Comparison of ENCODE assay signal across 13 cellular contexts in the genomic region with DNA sequence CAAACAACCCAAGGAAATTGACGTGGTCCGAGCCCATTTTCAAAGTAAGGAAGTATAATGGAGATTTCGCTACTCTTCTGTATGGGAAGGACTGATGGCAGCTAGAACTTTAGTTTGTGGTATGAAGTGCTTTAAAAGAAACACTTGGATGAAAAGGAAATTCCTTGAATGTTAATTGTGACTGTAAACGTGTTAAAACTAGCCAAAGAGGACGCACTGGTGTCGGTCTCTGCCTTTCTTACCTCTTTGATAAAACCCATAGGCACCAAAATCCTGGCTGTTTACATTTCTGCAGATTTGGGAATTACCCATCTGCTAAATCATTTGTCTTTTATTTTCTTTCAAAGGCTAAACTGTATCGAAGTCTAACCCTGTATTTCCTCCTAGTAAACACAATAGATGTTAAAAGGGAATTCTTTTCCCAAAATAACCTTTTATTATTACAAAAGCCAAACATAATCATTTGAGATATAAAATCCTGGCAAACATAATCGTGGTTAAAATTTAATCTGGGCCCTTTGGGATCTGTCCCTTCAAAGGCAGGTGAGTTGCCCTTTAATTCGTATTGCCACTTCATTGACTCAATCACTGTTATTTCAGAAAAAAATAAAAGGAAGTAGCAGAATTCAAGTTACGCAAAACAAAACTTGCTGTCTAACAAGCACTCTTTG. TPM values are rescaled to one million over a fixed set of nuclear protein-coding genes. Genes with fewer than 3 reads are reported as not detected.
DNase-seq lines count a peak whose midpoint lies in the region; ATAC-seq and TF ChIP-seq lines count a peak whose summit lies in the region.
"Had no signal": no experiment of that assay in that cellular context is flagged by ENCODE, and none has a peak within 500 bp of the region (broad histone marks: within the 10 kb centered on the region; RNA-seq: fewer than 3 reads in every experiment).

No MANE protein-coding gene starts in this region.

- no peak overlapping the region for H3K27ac ChIP-seq in heart left ventricle
- peak overlapping the region; percentile 16 for H3K27ac ChIP-seq in epithelial cell of prostate
- H3K27ac ChIP-seq in mesenchymal stem cell (ENCODE audit: low read length, poor library complexity, severe bottlenecking): peak overlapping the region; percentile 13
- H3K27ac ChIP-seq in upper lobe of left lung: no peak overlapping the region
- no peak overlapping the region for H3K27ac ChIP-seq in aorta (ENCODE audit: low read depth in 1 of 2, low read length in 2 of 2)
- H3K27ac ChIP-seq: SK-N-MC had no signal

- H4K8ac ChIP-seq in mesenchymal stem cell (ENCODE audit: low read length): no peak overlapping the region

- H3K18ac ChIP-seq in mesenchymal stem cell (ENCODE audit: low read depth in 1 of 2, low read length in 2 of 2): no peak overlapping the region

- peaks cover 10% of the 10 kb centered on the region for H3K79me1 ChIP-seq in mesenchymal stem cell (replicated peaks; ENCODE audit: low read length, poor library complexity, severe bottlenecking)

- H2BK15ac ChIP-seq in mesenchymal stem cell (ENCODE audit: low read depth, poor library complexity, severe bottlenecking): no peak overlapping the region

- DNase-seq in heart left ventricle: no peak
- DNase-seq in Right ventricle myocardium superior: no peak
- DNase-seq in epithelial cell of prostate (ENCODE audit: low read depth, low spot score): no peak
- DNase-seq in mesenchymal stem cell: no peak
- no peak for DNase-seq in upper lobe of left lung
- no peak for DNase-seq in aorta
- no peak for DNase-seq in GM03348 (ENCODE audit: low spot score)
- DNase-seq in NCI-H2171 (lab: John Stamatoyannopoulos, UW): no peak
- DNase-seq: activated naive CD4-positive, alpha-beta T cell treated with anti-CD3 and anti-CD28 coated beads, Interleukin-2, amount 50 U/mL, for 16 hours; DND-41; NCI-H2107 had no signal

- H3K4me3 ChIP-seq in heart left ventricle (peak overlapping the region in 9 of 12 donors; percentile 8 to 59 (median 38)), mesenchymal stem cell (ENCODE audit: insufficient read depth in 1 of 2, low read depth in 1 of 2, low read length in 2 of 2) (peak overlapping the region in 1 of 2 experiments; percentile 62), upper lobe of left lung (peak overlapping the region in 3 of 4 donors; percentile 37 to 47 (median 44)), aorta (ENCODE audit: low read length in 2 of 2) (no peak overlapping the region)
- H3K4me3 ChIP-seq: SK-N-MC had no signal

- TF ChIP-seq CTCF in heart left ventricle (IDR thresholded peaks at IDR 0.05) (no peak), upper lobe of left lung (IDR thresholded peaks at IDR 0.05) (no peak)

- H2BK5ac ChIP-seq in mesenchymal stem cell (ENCODE audit: low read depth, low read length, poor library complexity, severe bottlenecking): no peak overlapping the region

- H3K36me3 ChIP-seq in heart left ventricle: no peaks in the 10 kb centered on the region
- H3K36me3 ChIP-seq in mesenchymal stem cell (ENCODE audit: control insufficient read depth in 1 of 2, insufficient read depth in 2 of 2, low read depth in 1 of 2, low read length in 2 of 2): peaks cover 0 to 3% of the 10 kb centered on the region in 2 experiments
- H3K36me3 ChIP-seq in upper lobe of left lung: no peaks in the 10 kb centered on the region
- H3K36me3 ChIP-seq in aorta (ENCODE audit: control insufficient read depth in 1 of 2, insufficient read depth in 2 of 2, low read length in 1 of 2): no peaks in the 10 kb centered on the region

- H3K14ac ChIP-seq in mesenchymal stem cell (ENCODE audit: low read length in 2 of 2): no peak overlapping the region

- ATAC-seq in heart left ventricle (no peak), Right ventricle myocardium superior (ENCODE audit: poor library complexity) (no peak), upper lobe of left lung (ENCODE audit: low FRiP score in 2 of 2) (no peak), aorta (ENCODE audit: low FRiP score) (no peak)

- peaks cover 17 to 94% (median 60%) of the 10 kb centered on the region in 9 donors for H3K27me3 ChIP-seq in heart left ventricle
- H3K27me3 ChIP-seq in mesenchymal stem cell (ENCODE audit: control insufficient read depth in 1 of 2, insufficient read depth in 1 of 2, low read length in 2 of 2): peaks cover 0 to 97% of the 10 kb centered on the region in 2 experiments
- peaks cover 0 to 25% (median 12%) of the 10 kb centered on the region in 4 donors for H3K27me3 ChIP-seq in upper lobe of left lung
- no peaks in the 10 kb centered on the region for H3K27me3 ChIP-seq in aorta (ENCODE audit: control insufficient read depth in 1 of 2, insufficient read depth in 2 of 2, low read length in 1 of 2)

- H2AFZ ChIP-seq in mesenchymal stem cell (ENCODE audit: low read depth, low read length): no peak overlapping the region

- no peak overlapping the region for H2BK120ac ChIP-seq in mesenchymal stem cell (ENCODE audit: low read depth, low read length)

- TF ChIP-seq POLR2A in heart left ventricle (IDR thresholded peaks at IDR 0.05) (no peak), upper lobe of left lung (IDR thresholded peaks at IDR 0.05) (no peak)

- 16 to 21% (median 20%) methylated on average over 10 of the region's 10 CpGs for WGBS in heart left ventricle, 4 donors
- WGBS in mesenchymal stem cell: 34% methylated on average over 9 of the region's 10 CpGs
- WGBS in upper lobe of left lung, 2 donors: 19 to 22% methylated on average over 10 of the region's 10 CpGs
- WGBS in aorta, 2 donors: 22 to 26% methylated on average over 10 of the region's 10 CpGs

- no peak overlapping the region for H2BK12ac ChIP-seq in mesenchymal stem cell (ENCODE audit: low read length in 2 of 2)

- no peak overlapping the region for H3K9ac ChIP-seq in mesenchymal stem cell (ENCODE audit: low read length)

- peak overlapping the region; percentile 69 for H3K4me2 ChIP-seq in mesenchymal stem cell (ENCODE audit: low read length, poor library complexity, severe bottlenecking)

- H3K4ac ChIP-seq in mesenchymal stem cell (ENCODE audit: low read depth in 1 of 2, low read length in 2 of 2): no peak overlapping the region

- TF ChIP-seq EP300 in upper lobe of left lung (IDR thresholded peaks at IDR 0.05): no peak

- H4K91ac ChIP-seq in mesenchymal stem cell (ENCODE audit: low read length): no peak overlapping the region

- peaks cover 0 to 42% (median 18%) of the 10 kb centered on the region in 12 donors for H3K4me1 ChIP-seq in heart left ventricle
- H3K4me1 ChIP-seq in mesenchymal stem cell (ENCODE audit: control insufficient read depth, insufficient read depth, low read depth, low read length): peaks cover 26% of the 10 kb centered on the region
- H3K4me1 ChIP-seq in upper lobe of left lung: peaks cover 18 to 32% (median 23%) of the 10 kb centered on the region in 4 donors
- no peaks in the 10 kb centered on the region for H3K4me1 ChIP-seq in aorta (ENCODE audit: control insufficient read depth in 1 of 2, insufficient read depth in 2 of 2, low read length in 2 of 2)

- H2AK5ac ChIP-seq in mesenchymal stem cell (ENCODE audit: low read length, severe bottlenecking): no peak overlapping the region

- intact Hi-C loops in heart left ventricle (cut with DNase I): no loop called here
- intact Hi-C loops in Right ventricle myocardium superior (cut with DNase I): loop anchor here (10.0 kb wide), 1 partner anchor 93 kb away; no protein-coding TSS in a partner anchor
- intact Hi-C loops in aorta (cut with DNase I): no loop called here

- H3K9me3 ChIP-seq in heart left ventricle (no peaks in the 10 kb centered on the region), mesenchymal stem cell (ENCODE audit: control insufficient read depth, low read length) (peaks cover 9% of the 10 kb centered on the region), upper lobe of left lung (no peaks in the 10 kb centered on the region), aorta (ENCODE audit: control insufficient read depth, low read length) (no peaks in the 10 kb centered on the region)

- no peak overlapping the region for H3K23ac ChIP-seq in mesenchymal stem cell (ENCODE audit: low read length in 2 of 2)

RNA-seq across cellular contexts. Expression of a gene that starts 2.4 kb away (rescaled TPM):
- total RNA-seq in heart left ventricle (under 1 TPM; 0.07 to 0.85 (median 0.36) TPM), Right ventricle myocardium superior (0.22 TPM), upper lobe of left lung (1 to 10 TPM; 2.0 to 9.6 (median 4.7) TPM), aorta (under 1 TPM; 0.26 to 0.75 TPM)
- polyA plus RNA-seq in heart left ventricle (under 1 TPM; 0.15 to 0.29 TPM), aorta (not detected)
- polyA plus RNA-seq in mesenchymal stem cell (2013, experiment 1 of 2): not detected
- not detected for polyA plus RNA-seq in mesenchymal stem cell (2013, experiment 2 of 2)
- total RNA-seq: LHCN-M2 had no signal

Comparison
In these comparisons a context has a peak if more than half of its experiments do, and no peak if none do; other contexts are left out.
1. H3K27ac ChIP-seq: peak in epithelial cell of prostate (single experiment) and mesenchymal stem cell (single experiment); none in heart left ventricle (0 of 12), upper lobe of left lung (0 of 4) and aorta (0 of 2).
2. H3K4me3 ChIP-seq: peak in heart left ventricle (9 of 12) and upper lobe of left lung (3 of 4); none in aorta (0 of 2).